In genomic region chr3:197547206-197547605, GRCh38 we compare ENCODE assay signal across 24 cellular contexts. TPM values are rescaled to one million over a fixed set of nuclear protein-coding genes. Genes with fewer than 3 reads are reported as not detected.
A peak's percentile ranks its signal among the peaks of the same experiment; 100 is the strongest.
DNase-seq lines count a peak whose midpoint lies in the region; ATAC-seq, FAIRE-seq and TF ChIP-seq lines count a peak whose summit lies in the region.
"Had no signal": no experiment of that assay in that cellular context is flagged by ENCODE, and none has a peak within 500 bp of the region (broad histone marks: within the 10 kb centered on the region; RNA-seq: fewer than 3 reads in every experiment).

No MANE protein-coding gene starts in this region.

- peak overlapping the region; percentile 26 for H3K27ac Mint-ChIP-seq in activated naive CD8-positive, alpha-beta T cell treated with anti-CD3 and anti-CD28 coated beads, Interleukin-2, amount 10 ng/mL, durations not matched to agents 7 days and 5 days
- no peak overlapping the region for H3K27ac Mint-ChIP-seq in activated naive CD8-positive, alpha-beta T cell treated with anti-CD3 and anti-CD28 coated beads, Interleukin-2, amount 50 U/mL, for 24 hours
- H3K27ac Mint-ChIP-seq in nephron: peak overlapping the region; percentile 18 to 79 (median 33)
- H3K27ac Mint-ChIP-seq: activated naive CD4-positive, alpha-beta T cell treated with anti-CD3 and anti-CD28 coated beads, Interleukin-2, amount 50 U/mL, for 24 hours; stimulated activated naive CD8-positive, alpha-beta T cell treated with anti-CD3 and anti-CD28 coated beads, Interleukin-15, Interleukin-2, amounts not matched to agents 100 ng/mL and 50 ng/mL, for 24 hours had no signal

- no peak for TF ChIP-seq CTCF in nephron (IDR thresholded peaks at IDR 0.05; ENCODE audit: unreplicated experiment in 3 of 3)

- H3K4me1 ChIP-seq in esophagus (ENCODE audit: control insufficient read depth in 2 of 2, insufficient read depth in 2 of 2, low read length in 1 of 2): peaks cover 4 to 19% of the 10 kb centered on the region in 2 donors

- DNase-seq in activated naive CD8-positive, alpha-beta T cell treated with anti-CD3 and anti-CD28 coated beads, Interleukin-2, amount 10 ng/mL, durations not matched to agents 7 days and 5 days: no peak
- DNase-seq in activated naive CD8-positive, alpha-beta T cell treated with anti-CD3 and anti-CD28 coated beads, Interleukin-2, amount 50 U/mL, for 24 hours: no peak
- DNase-seq in H54 (ENCODE audit: insufficient read length, low spot score) (no peak), dermis blood vessel endothelial cell (no peak), NCI-H1048 (lab: John Stamatoyannopoulos, UW) (no peak)
- DNase-seq: activated T-cell treated with anti-CD3 and anti-CD28 coated beads, Interleukin-2, amount 50 U/mL, for 4 hours; GM23248; Kasumi-1; kidney glomerular epithelial cell; NCI-H1105 treated with DMSO at 0.1 percent for 48 hours; right cardiac atrium; SW 1271 had no signal

- peak overlapping the region; percentile 85 to 97 for H3K27ac ChIP-seq in esophagus (ENCODE audit: low read depth in 2 of 2, low read length in 1 of 2)
- H3K27ac ChIP-seq: BLaER1, coronary artery, GM23248 had no signal

- peaks cover 0 to 4% of the 10 kb centered on the region in 2 donors for H3K36me3 ChIP-seq in esophagus (ENCODE audit: control insufficient read depth in 2 of 2, insufficient read depth in 2 of 2, low read length in 1 of 2)

- no peaks in the 10 kb centered on the region for H3K27me3 ChIP-seq in esophagus (ENCODE audit: control insufficient read depth in 1 of 2, insufficient read depth in 2 of 2, low read length in 2 of 2)
- H3K27me3 ChIP-seq: BLaER1 had no signal

- no peaks in the 10 kb centered on the region for H3K9me3 Mint-ChIP-seq in activated naive CD8-positive, alpha-beta T cell treated with anti-CD3 and anti-CD28 coated beads, Interleukin-2, amount 10 ng/mL, durations not matched to agents 7 days and 5 days
- H3K9me3 Mint-ChIP-seq in activated naive CD8-positive, alpha-beta T cell treated with anti-CD3 and anti-CD28 coated beads, Interleukin-2, amount 50 U/mL, for 24 hours: no peaks in the 10 kb centered on the region
- no peaks in the 10 kb centered on the region for H3K9me3 Mint-ChIP-seq in nephron
- H3K9me3 Mint-ChIP-seq: activated naive CD4-positive, alpha-beta T cell treated with anti-CD3 and anti-CD28 coated beads, Interleukin-2, amount 50 U/mL, for 24 hours; activated T-cell treated with anti-CD3 and anti-CD28 coated beads, Interleukin-2, amount 50 U/mL, for 4 hours; stimulated activated naive CD8-positive, alpha-beta T cell treated with anti-CD3 and anti-CD28 coated beads, Interleukin-15, Interleukin-2, amounts not matched to agents 100 ng/mL and 50 ng/mL, for 24 hours had no signal

- ATAC-seq in activated naive CD8-positive, alpha-beta T cell treated with anti-CD3 and anti-CD28 coated beads, Interleukin-2, amount 10 ng/mL, durations not matched to agents 7 days and 5 days (ENCODE audit: low read depth): no peak
- ATAC-seq in activated naive CD8-positive, alpha-beta T cell treated with anti-CD3 and anti-CD28 coated beads, Interleukin-2, amount 50 U/mL, for 24 hours: no peak
- no peak for ATAC-seq in HG03460 (IDR thresholded peaks at IDR 0.05; ENCODE audit: unreplicated experiment)
- ATAC-seq: activated T-cell treated with anti-CD3 and anti-CD28 coated beads, Interleukin-2, amount 50 U/mL, for 4 hours; right cardiac atrium; Right ventricle myocardium inferior had no signal

- no peak for FAIRE-seq in H54 (lab: Jason Lieb, UNC)
- FAIRE-seq: D721Med, frontal cortex, GM18507, TTC549 had no signal

- POLR2A ChIA-PET in activated naive CD8-positive, alpha-beta T cell treated with anti-CD3 and anti-CD28 coated beads, Interleukin-2, amount 10 ng/mL, durations not matched to agents 7 days and 5 days (lab: Charles Lee): no interaction called here

- no peak overlapping the region for H3K4me3 ChIP-seq in esophagus (ENCODE audit: low read depth in 1 of 2, low read length in 2 of 2)
- H3K4me3 ChIP-seq: BLaER1, coronary artery, GM23248 had no signal

- TF ChIP-seq POLR2A in H54 (IDR thresholded peaks at IDR 0.05; ENCODE audit: low read depth, low read length): no peak

- peaks cover 26% of the 10 kb centered on the region for H3K36me3 Mint-ChIP-seq in activated naive CD8-positive, alpha-beta T cell treated with anti-CD3 and anti-CD28 coated beads, Interleukin-2, amount 10 ng/mL, durations not matched to agents 7 days and 5 days
- H3K36me3 Mint-ChIP-seq in activated naive CD8-positive, alpha-beta T cell treated with anti-CD3 and anti-CD28 coated beads, Interleukin-2, amount 50 U/mL, for 24 hours (ENCODE audit: low read depth): peaks cover 39% of the 10 kb centered on the region
- H3K36me3 Mint-ChIP-seq in nephron (ENCODE audit: low read depth): no peaks in the 10 kb centered on the region

- H3K4me3 Mint-ChIP-seq in activated naive CD8-positive, alpha-beta T cell treated with anti-CD3 and anti-CD28 coated beads, Interleukin-2, amount 10 ng/mL, durations not matched to agents 7 days and 5 days: no peak overlapping the region
- H3K4me3 Mint-ChIP-seq in activated naive CD8-positive, alpha-beta T cell treated with anti-CD3 and anti-CD28 coated beads, Interleukin-2, amount 50 U/mL, for 24 hours: no peak overlapping the region
- no peak overlapping the region for H3K4me3 Mint-ChIP-seq in nephron
- H3K4me3 Mint-ChIP-seq: activated naive CD4-positive, alpha-beta T cell treated with anti-CD3 and anti-CD28 coated beads, Interleukin-2, amount 50 U/mL, for 24 hours; activated T-cell treated with anti-CD3 and anti-CD28 coated beads, Interleukin-2, amount 50 U/mL, for 4 hours; stimulated activated naive CD8-positive, alpha-beta T cell treated with anti-CD3 and anti-CD28 coated beads, Interleukin-15, Interleukin-2, amounts not matched to agents 100 ng/mL and 50 ng/mL, for 24 hours had no signal

- H3K27me3 Mint-ChIP-seq in activated naive CD8-positive, alpha-beta T cell treated with anti-CD3 and anti-CD28 coated beads, Interleukin-2, amount 10 ng/mL, durations not matched to agents 7 days and 5 days: no peaks in the 10 kb centered on the region
- H3K27me3 Mint-ChIP-seq in activated naive CD8-positive, alpha-beta T cell treated with anti-CD3 and anti-CD28 coated beads, Interleukin-2, amount 50 U/mL, for 24 hours: no peaks in the 10 kb centered on the region
- peaks cover 22% of the 10 kb centered on the region for H3K27me3 Mint-ChIP-seq in nephron (ENCODE audit: low read depth)
- H3K27me3 Mint-ChIP-seq: activated naive CD4-positive, alpha-beta T cell treated with anti-CD3 and anti-CD28 coated beads, Interleukin-2, amount 50 U/mL, for 24 hours; stimulated activated naive CD8-positive, alpha-beta T cell treated with anti-CD3 and anti-CD28 coated beads, Interleukin-15, Interleukin-2, amounts not matched to agents 100 ng/mL and 50 ng/mL, for 24 hours had no signal

- WGBS in esophagus, 2 donors: 53 to 55% methylated on average over 6 of the region's 6 CpGs

- peaks cover 18% of the 10 kb centered on the region for H3K4me1 Mint-ChIP-seq in activated naive CD8-positive, alpha-beta T cell treated with anti-CD3 and anti-CD28 coated beads, Interleukin-2, amount 10 ng/mL, durations not matched to agents 7 days and 5 days
- H3K4me1 Mint-ChIP-seq in activated naive CD8-positive, alpha-beta T cell treated with anti-CD3 and anti-CD28 coated beads, Interleukin-2, amount 50 U/mL, for 24 hours: peaks cover 2% of the 10 kb centered on the region
- peaks cover 17% of the 10 kb centered on the region for H3K4me1 Mint-ChIP-seq in nephron

- no peaks in the 10 kb centered on the region for H3K9me3 ChIP-seq in esophagus (ENCODE audit: control insufficient read depth in 2 of 2, insufficient read depth in 1 of 2, low read depth in 1 of 2, low read length in 1 of 2)
- H3K9me3 ChIP-seq: BLaER1 had no signal

RNA-seq across cellular contexts. Expression of gene BDH1, which starts 8.6 kb away (rescaled TPM):
- total RNA-seq in activated naive CD8-positive, alpha-beta T cell treated with anti-CD3 and anti-CD28 coated beads, Interleukin-2, amount 10 ng/mL, durations not matched to agents 7 days and 5 days: 100 to 1,000 TPM; 108 to 114 TPM
- polyA plus RNA-seq in esophagus: 10 to 100 TPM; 49.5 to 59.9 TPM
- 4.4 and 7.2 TPM in 2 replicates for total RNA-seq in dermis blood vessel endothelial cell

Comparison
In these comparisons a context has a peak if more than half of its experiments do, and no peak if none do; other contexts are left out.
1. RNA of gene BDH1, which starts 8.6 kb away (total RNA-seq): 108 to 114 TPM in activated naive CD8-positive, alpha-beta T cell treated with anti-CD3 and anti-CD28 coated beads, Interleukin-2, amount 10 ng/mL, durations not matched to agents 7 days and 5 days; 4.4 to 7.2 TPM in dermis blood vessel endothelial cell; every median in the first group is over 10 times any median in the second.